Comparison of ENCODE assay signal across 8 cellular contexts in genomic region chr6:27250955-27251671, GRCh38. TPM values are rescaled to one million over a fixed set of nuclear protein-coding genes. Genes with fewer than 3 reads are reported as not detected.
DNase-seq lines count a peak whose midpoint lies in the region; ATAC-seq, FAIRE-seq and TF ChIP-seq lines count a peak whose summit lies in the region.

No MANE protein-coding gene starts in this region.

- H3K36me3 ChIP-seq in endothelial cell of umbilical vein (ENCODE audit: control insufficient read depth in 2 of 2, extremely low read depth in 1 of 2, insufficient read depth in 2 of 2, low read length in 2 of 2), result no peaks in the 10 kb centered on the region
- no peaks in the 10 kb centered on the region for H3K36me3 ChIP-seq in neural cell (ENCODE audit: insufficient read depth, low read length)
- H3K36me3 ChIP-seq in subcutaneous abdominal adipose tissue (ENCODE audit: control insufficient read depth in 5 of 5, insufficient read depth in 5 of 5, low read length in 5 of 5), result no peaks in the 10 kb centered on the region

- no peaks in the 10 kb centered on the region for H4K20me1 ChIP-seq in endothelial cell of umbilical vein (replicated peaks; ENCODE audit: control insufficient read depth, extremely low read depth, insufficient read depth, low read length)
- no peaks in the 10 kb centered on the region for H4K20me1 ChIP-seq in neural cell (ENCODE audit: insufficient read depth)

- TF ChIP-seq EP300 in A549 (IDR thresholded peaks at IDR 0.05) (no peak), neural cell (conservative IDR thresholded peaks at IDR 0.05; ENCODE audit: poor library complexity, severe bottlenecking) (no peak)

- intact Hi-C loops in endothelial cell of umbilical vein (cut with micrococcal nuclease), result no loop called here

- ATAC-seq in A549 (peak; percentile 93 to 96), GM18861 (IDR thresholded peaks at IDR 0.05; ENCODE audit: unreplicated experiment) (peak; percentile 45), HG03097 (IDR thresholded peaks at IDR 0.05; ENCODE audit: low FRiP score, unreplicated experiment) (peak; percentile 53)

- FAIRE-seq in A549 (lab: Jason Lieb, UNC), result no peak
- no peak for FAIRE-seq in endothelial cell of umbilical vein (lab: Jason Lieb, UNC)

- H3K4me3 ChIP-seq in A549 (peak overlapping the region; percentile 74), endothelial cell of umbilical vein (replicated peaks in 1 of 3; ENCODE audit: insufficient read depth in 1 of 3, low read depth in 1 of 3, low read length in 3 of 3) (peak overlapping the region in 2 of 3 experiments; percentile 31 to 32), neural cell (ENCODE audit: low read length) (peak overlapping the region; percentile 64), subcutaneous abdominal adipose tissue (ENCODE audit: low read depth in 1 of 5, low read length in 5 of 5) (peak overlapping the region; percentile 55 to 75 (median 72))

- TF ChIP-seq CTCF in A549 (IDR thresholded peaks at IDR 0.05) (no peak), endothelial cell of umbilical vein (IDR thresholded peaks at IDR 0.05; ENCODE audit: extremely low read depth in 1 of 2, insufficient read depth in 1 of 2, low read depth in 1 of 2, low read length in 2 of 2) (no peak), neural cell (IDR thresholded peaks at IDR 0.05; ENCODE audit: poor library complexity, severe bottlenecking) (no peak)

- TF ChIP-seq POLR2A in A549 (IDR thresholded peaks at IDR 0.05; ENCODE audit: low read length) (no peak), endothelial cell of umbilical vein (IDR thresholded peaks at IDR 0.05; ENCODE audit: low read depth, low read length) (no peak)

- BruUV-seq in endothelial cell of umbilical vein (replicated peaks; lab: Mats Ljungman, UMichigan), result no TSS peak

- H2AFZ ChIP-seq in endothelial cell of umbilical vein (ENCODE audit: low read depth, low read length) (peak overlapping the region; percentile 90), neural cell (ENCODE audit: low read depth, low read length) (no peak overlapping the region)

- POLR2A ChIA-PET in A549 (lab: Yijun Ruan, JAX) (interaction anchor here (0.6 to 1.5 kb wide), 7 partner anchors 10 to 222 kb away, joined by 3 to 8 read pairs (median 5); partner anchors contain the start of gene ZNF184), endothelial cell of umbilical vein (lab: Charles Lee) (no interaction called here)

- DNase-seq in A549 (ENCODE audit: low read depth in 1 of 2, low spot score in 1 of 2) (peak; percentile 85 to 88), NCI-H345 treated with DMSO at 0.1 percent for 48 hours (lab: John Stamatoyannopoulos, UW; ENCODE audit: unreplicated experiment) (peak; percentile 92), endothelial cell of umbilical vein (ENCODE audit: low read depth, low spot score) (no peak)
- peak; percentile 30 to 39 for DNase-seq in activated CD8-positive, alpha-beta memory T cell treated with anti-CD3 and anti-CD28 coated beads for 1 hour (ENCODE audit: extremely low read depth in 1 of 2, low read depth in 1 of 2)

- WGBS in A549 (ENCODE audit: missing lambda C conversion rate), result 3% methylated on average over 29 of the region's 48 CpGs

- H3K4me1 ChIP-seq in A549, result peaks cover 3% of the 10 kb centered on the region; the same call in 1 of the 3 replicates
- peaks cover 5% of the 10 kb centered on the region for H3K4me1 ChIP-seq in endothelial cell of umbilical vein (ENCODE audit: control insufficient read depth, extremely low read depth, insufficient read depth, low read length)
- peaks cover 0 to 19% (median 15%) of the 10 kb centered on the region in 5 donors for H3K4me1 ChIP-seq in subcutaneous abdominal adipose tissue (ENCODE audit: control insufficient read depth in 5 of 5, insufficient read depth in 5 of 5, low read length in 5 of 5)

- H3K9ac ChIP-seq in endothelial cell of umbilical vein (replicated peaks; ENCODE audit: extremely low read depth, insufficient read depth, low read length) (no peak overlapping the region), neural cell (ENCODE audit: low read length) (peak overlapping the region; percentile 23), subcutaneous abdominal adipose tissue (ENCODE audit: low read length in 5 of 5) (peak overlapping the region in 2 of 5 donors; percentile 15 to 56)

- dilution Hi-C loops in endothelial cell of umbilical vein (cut with MboI; ENCODE audit: extremely low pct_ligation_motif_present, low sequenced_read_pairs), result no loop called here

- H3K4me2 ChIP-seq in A549, result peak overlapping the region; percentile 92
- peak overlapping the region; percentile 50 for H3K4me2 ChIP-seq in endothelial cell of umbilical vein (ENCODE audit: insufficient read depth, low read length)
- peak overlapping the region; percentile 26 for H3K4me2 ChIP-seq in neural cell (ENCODE audit: low read length)

- no peaks in the 10 kb centered on the region for H3F3A ChIP-seq in neural cell (ENCODE audit: insufficient read depth, low read length, poor library complexity, severe bottlenecking)

- CTCF ChIA-PET in A549 (lab: Yijun Ruan, JAX), result interaction anchor here (0.6 to 2.0 kb wide), 9 partner anchors 9 to 1612 kb away, joined by 3 to 12 read pairs (median 5); no protein-coding TSS in a partner anchor
- CTCF ChIA-PET in endothelial cell of umbilical vein (lab: Charles Lee), result interaction anchor here (0.9 to 1.0 kb wide), 3 partner anchors 9 to 62 kb away, joined by 3 to 4 read pairs (median 4); no protein-coding TSS in a partner anchor

- H3K27me3 ChIP-seq in endothelial cell of umbilical vein (ENCODE audit: control insufficient read depth in 2 of 2, insufficient read depth in 2 of 2, low read length in 2 of 2), result peaks cover 42 to 48% of the 10 kb centered on the region in 2 experiments
- peaks cover 93% of the 10 kb centered on the region for H3K27me3 ChIP-seq in neural cell (ENCODE audit: insufficient read depth, low read depth, low read length)
- peaks cover 16 to 67% (median 43%) of the 10 kb centered on the region in 5 donors for H3K27me3 ChIP-seq in subcutaneous abdominal adipose tissue (ENCODE audit: control insufficient read depth in 5 of 5, insufficient read depth in 4 of 5, low read length in 5 of 5)

- peaks cover 3% of the 10 kb centered on the region for H3K9me1 ChIP-seq in endothelial cell of umbilical vein (replicated peaks; ENCODE audit: control insufficient read depth, extremely low read depth, insufficient read depth, low read length)

- H3K9me2 ChIP-seq in neural cell (ENCODE audit: insufficient read depth, low read length), result no peaks in the 10 kb centered on the region

- TF ChIP-seq RAD21 in A549 (conservative IDR thresholded peaks at IDR 0.05 in 1 of 2, IDR thresholded peaks at IDR 0.05 in 1 of 2) (no peak), neural cell (conservative IDR thresholded peaks at IDR 0.05) (no peak)

- H3K9me3 ChIP-seq in A549, result no peaks in the 10 kb centered on the region
- no peaks in the 10 kb centered on the region for H3K9me3 ChIP-seq in endothelial cell of umbilical vein (replicated peaks; ENCODE audit: control insufficient read depth, insufficient read depth, low read length)
- H3K9me3 ChIP-seq in neural cell (ENCODE audit: low read length), result no peaks in the 10 kb centered on the region
- no peaks in the 10 kb centered on the region for H3K9me3 ChIP-seq in subcutaneous abdominal adipose tissue (ENCODE audit: control insufficient read depth in 5 of 5, low read length in 5 of 5)

- no peaks in the 10 kb centered on the region for H3K79me2 ChIP-seq in endothelial cell of umbilical vein (ENCODE audit: control insufficient read depth, insufficient read depth, low read length)
- no peaks in the 10 kb centered on the region for H3K79me2 ChIP-seq in neural cell (replicated peaks; ENCODE audit: insufficient read depth, low read length)

- H3K27ac ChIP-seq in A549 (peak overlapping the region; percentile 89 to 96), endothelial cell of umbilical vein (ENCODE audit: insufficient read depth, low read depth, low read length) (no peak overlapping the region), neural cell (ENCODE audit: low read length) (no peak overlapping the region), subcutaneous abdominal adipose tissue (ENCODE audit: low read depth, low read length) (no peak overlapping the region)

TF ChIP-seq in A549, 52 proteins besides CTCF, POLR2A, EP300 and RAD21 (continues in another document):
- no peak for TF ChIP-seq TFCP2L1 (CRISPR knock-in tag; IDR thresholded peaks at IDR 0.05)

TF ChIP-seq in endothelial cell of umbilical vein, 7 proteins besides CTCF, POLR2A, EP300 and RAD21 (continues in another document):
- TF ChIP-seq MAX (IDR thresholded peaks at IDR 0.05; ENCODE audit: insufficient read depth, insufficient read length) (no peak), MYC (IDR thresholded peaks at IDR 0.05; ENCODE audit: low read depth, low read length) (no peak), GATA2 (IDR thresholded peaks at IDR 0.05; ENCODE audit: insufficient read depth, insufficient read length, low read depth, low read length) (no peak)

TF ChIP-seq in neural cell, 6 proteins besides CTCF, POLR2A, EP300 and RAD21 (continues in another document):
- TF ChIP-seq TAF1 (IDR thresholded peaks at IDR 0.05; ENCODE audit: low read depth), result no peak
- no peak for TF ChIP-seq MXI1 (conservative IDR thresholded peaks at IDR 0.05; ENCODE audit: poor library complexity, severe bottlenecking)
- no peak for TF ChIP-seq POLR2AphosphoS5 (IDR thresholded peaks at IDR 0.05)
- TF ChIP-seq EZH2 (IDR thresholded peaks at IDR 0.05; ENCODE audit: borderline replicate concordance, insufficient read depth, low read length, poor library complexity, severe bottlenecking), result no peak
- no peak for TF ChIP-seq SMC3 (conservative IDR thresholded peaks at IDR 0.05; ENCODE audit: poor library complexity)

RNA-seq across cellular contexts. Expression of gene PRSS16, which starts 3.6 kb away (rescaled TPM):
- polyA plus RNA-seq in A549 (2011; rRNA removed), result 11.0 and 11.4 TPM in 2 replicates
- polyA plus RNA-seq in A549 (2012; cell fraction: cytosol; rRNA removed), result 5.0 and 5.7 TPM in 2 replicates
- polyA plus RNA-seq in A549 (2012; cell fraction: nucleus; rRNA removed), result 3.7 and 4.4 TPM in 2 replicates
- polyA plus RNA-seq in A549 (2017; fragmentation: RNase III; extraction: RNeasy Plus Mini Kit Qiagen cat#74134 plus additional on column Dnase treatment), result 3.1 to 3.9 TPM (median 3.7 TPM) in 3 replicates
- 5.3 and 6.1 TPM in 2 replicates for polyA minus RNA-seq in A549 (2011; rRNA and poly(A)+ RNA removed)
- total RNA-seq in endothelial cell of umbilical vein, result not detected in 2 replicates
- not detected in 2 replicates for polyA plus RNA-seq in endothelial cell of umbilical vein
- polyA plus RNA-seq in endothelial cell of umbilical vein (2011; cell fraction: cytosol; rRNA removed), result not detected in 2 replicates
- 0.16 TPM in 1 of 2 replicates, not detected in the other for polyA plus RNA-seq in endothelial cell of umbilical vein (2011; cell fraction: nucleus; rRNA removed)
- not detected in 2 replicates for polyA plus RNA-seq in endothelial cell of umbilical vein (2012)
- polyA minus RNA-seq in endothelial cell of umbilical vein, result 1.3 TPM in 1 of 2 replicates, not detected in the other
- 0.72 TPM for polyA minus RNA-seq in endothelial cell of umbilical vein (2011; cell fraction: cytosol; rRNA and poly(A)+ RNA removed)
- polyA minus RNA-seq in endothelial cell of umbilical vein (2011; cell fraction: nucleus; rRNA and poly(A)+ RNA removed), result not detected in 2 replicates
- polyA plus RNA-seq in neural cell, result not detected in 2 replicates
- 0.58 TPM in 1 of 2 replicates, not detected in the other for polyA minus RNA-seq in neural cell

Comparison
In these comparisons a context has a peak if more than half of its experiments do, and no peak if none do; other contexts are left out.
1. H3K27ac ChIP-seq: peak in A549 (2 of 2); none in endothelial cell of umbilical vein (single experiment), neural cell (single experiment) and subcutaneous abdominal adipose tissue (single experiment).
2. H3K4me2 ChIP-seq: peak in every context shown above with its lines; median percentile 92 in A549; 50 in endothelial cell of umbilical vein; 26 in neural cell.
3. Peak in every context shown above with its lines, with median percentiles within 50 percentile points of each other: ATAC-seq and H3K4me3 ChIP-seq.